14 cellular contexts compared by ENCODE assay signal in genomic region chrX:81259008-81259713, GRCh38. TPM values are rescaled to one million over a fixed set of nuclear protein-coding genes. Genes with fewer than 3 reads are reported as not detected.
A peak's percentile ranks its signal among the peaks of the same experiment; 100 is the strongest.
DNase-seq lines count a peak whose midpoint lies in the region; ATAC-seq, FAIRE-seq and TF ChIP-seq lines count a peak whose summit lies in the region.
"Had no signal": no experiment of that assay in that cellular context is flagged by ENCODE, and none has a peak within 500 bp of the region (broad histone marks: within the 10 kb centered on the region; RNA-seq: fewer than 3 reads in every experiment).

No MANE protein-coding gene starts in this region.

- peaks cover 6% of the 10 kb centered on the region for H3K36me3 Mint-ChIP-seq in CD8-positive, alpha-beta T cell
- no peaks in the 10 kb centered on the region for H3K36me3 Mint-ChIP-seq in activated naive CD8-positive, alpha-beta T cell treated with anti-CD3 and anti-CD28 coated beads for 36 hours
- H3K36me3 Mint-ChIP-seq: activated naive CD4-positive, alpha-beta T cell treated with anti-CD3 and anti-CD28 coated beads, Interleukin-2, amount 10 ng/mL, durations not matched to agents 7 days and 5 days; IgD-negative memory B cell had no signal

- no peaks in the 10 kb centered on the region for H3K9me3 ChIP-seq in CD8-positive, alpha-beta T cell (ENCODE audit: low read length)
- H3K9me3 ChIP-seq in SJSA1 (replicated peaks) (no peaks in the 10 kb centered on the region), pancreas (no peaks in the 10 kb centered on the region)

- peak overlapping the region; percentile 6 for H3K27ac Mint-ChIP-seq in CD8-positive, alpha-beta T cell
- no peak overlapping the region for H3K27ac Mint-ChIP-seq in activated naive CD8-positive, alpha-beta T cell treated with anti-CD3 and anti-CD28 coated beads for 36 hours
- H3K27ac Mint-ChIP-seq: activated naive CD4-positive, alpha-beta T cell treated with anti-CD3 and anti-CD28 coated beads, Interleukin-2, amount 10 ng/mL, durations not matched to agents 7 days and 5 days; IgD-negative memory B cell had no signal

- no peak overlapping the region for H3K4me3 Mint-ChIP-seq in CD8-positive, alpha-beta T cell
- no peak overlapping the region for H3K4me3 Mint-ChIP-seq in activated naive CD8-positive, alpha-beta T cell treated with anti-CD3 and anti-CD28 coated beads for 36 hours
- H3K4me3 Mint-ChIP-seq: activated naive CD4-positive, alpha-beta T cell treated with anti-CD3 and anti-CD28 coated beads, Interleukin-2, amount 10 ng/mL, durations not matched to agents 7 days and 5 days; IgD-negative memory B cell had no signal

- H3K4me3 ChIP-seq in CD8-positive, alpha-beta T cell (ENCODE audit: low read depth, low read length): no peak overlapping the region
- H3K4me3 ChIP-seq in SJSA1 (no peak overlapping the region), fibroblast of the aortic adventitia (ENCODE audit: low read depth, low read length) (no peak overlapping the region), pancreas (no peak overlapping the region)
- H3K4me3 ChIP-seq: skin epidermis had no signal

- peak; percentile 97 for FAIRE-seq in pancreas (lab: Jason Lieb, UNC)
- FAIRE-seq: endometrium had no signal

- H3K4me1 ChIP-seq in CD8-positive, alpha-beta T cell (ENCODE audit: insufficient read depth, low read length): peaks cover 7% of the 10 kb centered on the region
- H3K4me1 ChIP-seq in SJSA1 (replicated peaks) (peaks cover 42% of the 10 kb centered on the region), pancreas (no peaks in the 10 kb centered on the region)

- POLR2A ChIA-PET in CD8-positive, alpha-beta T cell (lab: Charles Lee): no interaction called here

- intact Hi-C loops in CD8-positive, alpha-beta T cell (cut with DNase I, micrococcal nuclease): no loop called here
- intact Hi-C loops in pancreas (cut with DNase I): no loop called here

- H3K36me3 ChIP-seq in CD8-positive, alpha-beta T cell (ENCODE audit: insufficient read depth, low read length): no peaks in the 10 kb centered on the region
- H3K36me3 ChIP-seq in SJSA1: no peaks in the 10 kb centered on the region
- no peaks in the 10 kb centered on the region for H3K36me3 ChIP-seq in pancreas

- no peak for DNase-seq in CD8-positive, alpha-beta T cell
- DNase-seq in SJSA1 (ENCODE audit: low read depth in 1 of 2, low spot score in 2 of 2) (peak in 1 of 2 experiments; percentile 17), fibroblast of the aortic adventitia (ENCODE audit: low read depth) (peak; percentile 48), pancreas (no peak), MV-4-11 (lab: John Stamatoyannopoulos, UW) (no peak)
- DNase-seq in activated naive CD8-positive, alpha-beta T cell treated with anti-CD3 and anti-CD28 coated beads for 36 hours: no peak
- DNase-seq in activated CD8-positive, alpha-beta memory T cell treated with anti-CD3 and anti-CD28 coated beads, Interleukin-2, amount 50 U/mL, for 4 hours: no peak
- DNase-seq: activated naive CD4-positive, alpha-beta T cell treated with anti-CD3 and anti-CD28 coated beads, Interleukin-2, amount 10 ng/mL, durations not matched to agents 7 days and 5 days; kidney glomerular epithelial cell had no signal

- H3K27me3 Mint-ChIP-seq in CD8-positive, alpha-beta T cell (ENCODE audit: low read depth): no peaks in the 10 kb centered on the region
- no peaks in the 10 kb centered on the region for H3K27me3 Mint-ChIP-seq in activated naive CD8-positive, alpha-beta T cell treated with anti-CD3 and anti-CD28 coated beads for 36 hours
- H3K27me3 Mint-ChIP-seq: activated naive CD4-positive, alpha-beta T cell treated with anti-CD3 and anti-CD28 coated beads, Interleukin-2, amount 10 ng/mL, durations not matched to agents 7 days and 5 days; IgD-negative memory B cell had no signal

- H3K4me1 Mint-ChIP-seq in CD8-positive, alpha-beta T cell (ENCODE audit: low read depth): peaks cover 63% of the 10 kb centered on the region
- H3K4me1 Mint-ChIP-seq in activated naive CD8-positive, alpha-beta T cell treated with anti-CD3 and anti-CD28 coated beads for 36 hours: peaks cover 14% of the 10 kb centered on the region
- H3K4me1 Mint-ChIP-seq: activated naive CD4-positive, alpha-beta T cell treated with anti-CD3 and anti-CD28 coated beads, Interleukin-2, amount 10 ng/mL, durations not matched to agents 7 days and 5 days had no signal

- CTCF ChIA-PET in CD8-positive, alpha-beta T cell (lab: Charles Lee): interaction anchor here (0.6 kb wide), 1 partner anchor 125 kb away, joined by 3 read pairs; no protein-coding TSS in a partner anchor

- H3K9me3 Mint-ChIP-seq in CD8-positive, alpha-beta T cell: no peaks in the 10 kb centered on the region
- no peaks in the 10 kb centered on the region for H3K9me3 Mint-ChIP-seq in activated naive CD8-positive, alpha-beta T cell treated with anti-CD3 and anti-CD28 coated beads for 36 hours
- H3K9me3 Mint-ChIP-seq: activated naive CD4-positive, alpha-beta T cell treated with anti-CD3 and anti-CD28 coated beads, Interleukin-2, amount 10 ng/mL, durations not matched to agents 7 days and 5 days; IgD-negative memory B cell had no signal

- H3K27ac ChIP-seq in CD8-positive, alpha-beta T cell (ENCODE audit: low read depth, low read length): no peak overlapping the region
- peak overlapping the region; percentile 43 for H3K27ac ChIP-seq in SJSA1
- peak overlapping the region in 1 of 4 donors; percentile 23 for H3K27ac ChIP-seq in pancreas
- H3K27ac ChIP-seq: C4-2B had no signal

- no peak for TF ChIP-seq CTCF in CD8-positive, alpha-beta T cell (IDR thresholded peaks at IDR 0.05)
- TF ChIP-seq CTCF in fibroblast of the aortic adventitia (IDR thresholded peaks at IDR 0.05; ENCODE audit: insufficient read depth, low read length) (no peak), pancreas (IDR thresholded peaks at IDR 0.05) (no peak)

- 8 to 13% methylated on average over 1 of the region's 1 CpG for WGBS in pancreas, 2 donors

- H3K27me3 ChIP-seq in CD8-positive, alpha-beta T cell (ENCODE audit: insufficient read depth, low read length): no peaks in the 10 kb centered on the region
- H3K27me3 ChIP-seq in SJSA1 (replicated peaks) (no peaks in the 10 kb centered on the region), pancreas (no peaks in the 10 kb centered on the region)

- ATAC-seq in CD8-positive, alpha-beta T cell: no peak
- ATAC-seq in pancreas: peak; percentile 28 to 72 (median 63)
- ATAC-seq in HG02852 (IDR thresholded peaks at IDR 0.05; ENCODE audit: unreplicated experiment): no peak

RNA-seq across cellular contexts. Expression of gene SH3BGRL, which starts 57.3 kb away (rescaled TPM):
- total RNA-seq in CD8-positive, alpha-beta T cell: 10 to 100 TPM; 37.3 to 39.5 TPM
- 141 and 176 TPM in 2 replicates for total RNA-seq in SJSA1 (2014; rRNA removed; shearing (Covaris generic))
- 132 TPM in 2 replicates for total RNA-seq in fibroblast of the aortic adventitia (ENCODE audit: low replicate concordance)
- total RNA-seq in pancreas: 10 to 100 TPM; 28.5 to 67.0 (median 37.2) TPM
- polyA plus RNA-seq in pancreas: 10 to 100 TPM; 28.1 to 59.7 TPM
- total RNA-seq in activated naive CD8-positive, alpha-beta T cell treated with anti-CD3 and anti-CD28 coated beads for 36 hours: 10 to 100 TPM; 32.8 to 32.9 TPM

RNA-seq across cellular contexts. Expression of gene HMGN5, which starts 57.4 kb away (rescaled TPM):
- under 1 TPM; 0.27 to 0.92 TPM for total RNA-seq in CD8-positive, alpha-beta T cell
- total RNA-seq in SJSA1 (2014; rRNA removed; shearing (Covaris generic)): 1.1 and 2.5 TPM in 2 replicates
- 2.0 TPM in 2 replicates for total RNA-seq in fibroblast of the aortic adventitia (ENCODE audit: low replicate concordance)
- 1 to 10 TPM; 1.2 to 3.9 (median 2.0) TPM for total RNA-seq in pancreas
- polyA plus RNA-seq in pancreas: 10 to 100 TPM in 1 of 2 donors, 1 to 10 TPM in 1; 3.8 to 18.9 TPM
- total RNA-seq in activated naive CD8-positive, alpha-beta T cell treated with anti-CD3 and anti-CD28 coated beads for 36 hours: 1 to 10 TPM; 3.8 to 3.9 TPM

Comparison
In these comparisons a context has a peak if more than half of its experiments do, and no peak if none do; other contexts are left out.
1. ATAC-seq: peak in pancreas (4 of 4); none in CD8-positive, alpha-beta T cell (single experiment) and HG02852 (single experiment).